7 cellular contexts compared by ENCODE assay signal in the genomic region with DNA sequence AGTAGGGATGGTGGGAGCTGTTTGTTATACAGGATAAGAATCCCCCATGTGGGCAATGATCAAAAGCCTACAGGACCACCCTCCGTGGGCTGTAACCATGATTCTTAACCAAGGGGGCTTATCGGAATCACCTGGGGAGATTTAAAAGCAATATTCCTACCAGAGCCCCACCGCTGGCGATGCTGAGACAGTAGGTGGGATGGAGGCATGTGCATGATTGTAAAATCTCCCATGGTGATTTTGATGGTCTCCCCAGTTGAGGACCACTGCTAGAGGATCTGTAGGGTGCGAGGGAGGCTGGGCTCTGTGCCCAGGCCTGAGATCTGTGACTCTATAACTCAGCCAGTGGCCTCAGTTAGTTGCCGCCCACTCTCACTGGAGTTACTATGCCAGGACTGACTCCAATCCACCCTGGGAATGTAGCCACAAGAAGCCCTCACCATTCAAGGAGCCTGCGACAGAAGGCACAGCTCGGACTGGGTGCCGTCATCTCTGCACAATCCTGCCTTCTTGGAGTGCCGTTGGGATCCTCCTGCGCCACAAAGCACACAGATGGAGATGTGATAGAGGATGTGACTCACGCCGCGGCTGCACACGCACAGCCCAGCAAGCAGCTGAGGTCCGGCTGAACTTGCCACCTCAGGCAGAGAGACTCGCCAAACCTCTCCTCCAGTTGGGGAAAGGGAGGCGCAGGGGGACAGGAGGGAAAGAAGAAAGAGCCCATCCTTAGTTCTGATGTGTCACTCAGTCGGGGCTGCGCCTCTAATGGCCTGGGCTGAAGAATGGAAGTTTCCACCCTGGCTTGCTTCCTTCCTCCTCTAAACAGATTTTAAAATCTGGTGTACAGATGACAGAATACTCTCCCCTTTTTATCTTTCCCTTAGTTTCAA.
A peak's percentile ranks its signal among the peaks of the same experiment; 100 is the strongest.
DNase-seq lines count a peak whose midpoint lies in the region.

No MANE protein-coding gene starts in this region.

- DNase-seq in HuH-7.5 (ENCODE audit: low spot score) (peak; percentile 28), astrocyte of the hippocampus (ENCODE audit: low read depth, low spot score) (peak; percentile 74), iris pigment epithelial cell (ENCODE audit: low read depth) (peak; percentile 94), RPMI8226 (no peak), NCI-H748 treated with DMSO at 0.1 percent for 48 hours (lab: John Stamatoyannopoulos, UW) (no peak)
- DNase-seq in activated naive CD4-positive, alpha-beta T cell treated with Interleukin-2 at 50 U/mL for 16 hours = no peak

- H3K27ac ChIP-seq in subcutaneous abdominal adipose tissue (ENCODE audit: low read depth, low read length) = peak overlapping the region; percentile 52

- H3K27me3 ChIP-seq in subcutaneous abdominal adipose tissue (ENCODE audit: control insufficient read depth in 5 of 5, insufficient read depth in 4 of 5, low read length in 5 of 5) = no peaks in the 10 kb centered on the region

- H3K4me1 ChIP-seq in subcutaneous abdominal adipose tissue (ENCODE audit: control insufficient read depth in 5 of 5, insufficient read depth in 5 of 5, low read length in 5 of 5) = peaks cover 5 to 34% (median 27%) of the 10 kb centered on the region in 5 donors

- H3K9me3 ChIP-seq in subcutaneous abdominal adipose tissue (ENCODE audit: control insufficient read depth in 5 of 5, low read length in 5 of 5) = no peaks in the 10 kb centered on the region

- H3K9ac ChIP-seq in subcutaneous abdominal adipose tissue (ENCODE audit: low read length in 5 of 5) = no peak overlapping the region

- no peaks in the 10 kb centered on the region for H3K36me3 ChIP-seq in subcutaneous abdominal adipose tissue (ENCODE audit: control insufficient read depth in 5 of 5, insufficient read depth in 5 of 5, low read length in 5 of 5)

- H3K4me3 ChIP-seq in subcutaneous abdominal adipose tissue (ENCODE audit: low read depth in 1 of 5, low read length in 5 of 5) = peak overlapping the region in 4 of 5 donors; percentile 10 to 53 (median 22)

Comparison
In these comparisons a context has a peak if more than half of its experiments do, and no peak if none do; other contexts are left out.
1. DNase-seq: peak in HuH-7.5 (single experiment), astrocyte of the hippocampus (single experiment) and iris pigment epithelial cell (single experiment); none in RPMI8226 (single experiment), NCI-H748 treated with DMSO at 0.1 percent for 48 hours (single experiment) and activated naive CD4-positive, alpha-beta T cell treated with Interleukin-2 at 50 U/mL for 16 hours (single experiment).